ENCODE assay signal across 9 cellular contexts in genomic region chr5:81335946-81336345, GRCh38. TPM values are rescaled to one million over a fixed set of nuclear protein-coding genes. Genes with fewer than 3 reads are reported as not detected.
"Had no signal": no experiment of that assay in that cellular context is flagged by ENCODE, and none has a peak within 500 bp of the region (broad histone marks: within the 10 kb centered on the region; RNA-seq: fewer than 3 reads in every experiment).

No MANE protein-coding gene starts in this region.

- ATAC-seq: GM12878 had no signal

- DNase-seq: GDM1, GF-D8 had no signal

- FAIRE-seq: G401.6, GM12878, GM12891, GM12892, GM18507, GM19239 had no signal

- H3K4me3 ChIP-seq: GM12878 had no signal

RNA-seq across cellular contexts. Expression of gene ACOT12, which starts 58.0 kb away (rescaled TPM):
- total RNA-seq: G401, GM12878 had no signal
